ENCODE assay signal across 8 cellular contexts in genomic region chrX:107205770-107206696, GRCh38. TPM values are rescaled to one million over a fixed set of nuclear protein-coding genes. Genes with fewer than 3 reads are reported as not detected.
DNase-seq lines count a peak whose midpoint lies in the region; ATAC-seq and TF ChIP-seq lines count a peak whose summit lies in the region.

Gene DNAAF6, plus strand, starts transcription at chrX:107206611. Its CDS starts 6,265 bp downstream, at chrX:107212876.
A gene with protein sequence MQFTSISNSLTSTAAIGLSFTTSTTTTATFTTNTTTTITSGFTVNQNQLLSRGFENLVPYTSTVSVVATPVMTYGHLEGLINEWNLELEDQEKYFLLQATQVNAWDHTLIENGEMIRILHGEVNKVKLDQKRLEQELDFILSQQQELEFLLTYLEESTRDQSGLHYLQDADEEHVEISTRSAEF (minus strand): TSS chrX:107206433. CDS start chrX:107175146, 31,287 bp downstream.

- no peak within 1 kb of the TSS for H3K18ac ChIP-seq in trophoblast cell (ENCODE audit: low read length)

- H3K27ac ChIP-seq in CD8-positive, alpha-beta memory T cell (ENCODE audit: low read depth, low read length), result peak within 1 kb of the TSS; percentile 51
- H3K27ac ChIP-seq in trophoblast cell (ENCODE audit: low read depth, low read length) (peak within 1 kb of the TSS; percentile 40), upper lobe of right lung (no peak within 1 kb of the TSS)

- H3K4me1 Mint-ChIP-seq in CD8-positive, alpha-beta memory T cell, result peaks cover 7 to 14% (median 13%) of the 10 kb centered on the region in 3 donors

- H3K9me3 Mint-ChIP-seq in CD8-positive, alpha-beta memory T cell, result no peaks in the 10 kb centered on the region

- POLR2A ChIA-PET in CD8-positive, alpha-beta memory T cell (lab: Charles Lee), result no interaction called here

- H4K91ac ChIP-seq in trophoblast cell (ENCODE audit: low read depth, low read length), result no peak within 1 kb of the TSS

- CTCF ChIA-PET in CD8-positive, alpha-beta memory T cell (lab: Charles Lee), result no interaction called here

- H3K14ac ChIP-seq in trophoblast cell (ENCODE audit: low read length), result no peak within 1 kb of the TSS

- H3K36me3 Mint-ChIP-seq in CD8-positive, alpha-beta memory T cell, result no peaks in the 10 kb centered on the region

- H2BK120ac ChIP-seq in trophoblast cell (ENCODE audit: insufficient read depth, low read length, poor library complexity), result no peak within 1 kb of the TSS

- no peaks in the 10 kb centered on the region for H3K79me2 ChIP-seq in trophoblast cell (ENCODE audit: control insufficient read depth, insufficient read depth, low read length, poor library complexity)

- peak within 1 kb of the TSS; percentile 71 for H3K4me2 ChIP-seq in trophoblast cell (ENCODE audit: low read length)

- H4K8ac ChIP-seq in trophoblast cell (ENCODE audit: low read depth, low read length), result no peak within 1 kb of the TSS

- ATAC-seq in GM21515 (IDR thresholded peaks at IDR 0.05; ENCODE audit: unreplicated experiment) (peak; percentile 98), upper lobe of right lung (peak; percentile 99)

- WGBS in trophoblast cell (ENCODE audit: extremely low coverage, insufficient coverage, insufficient read length), result no CpG with 5 or more reads among the region's 66 CpGs

- intact Hi-C loops in head of caudate nucleus (cut with DNase I) (no loop called here), upper lobe of right lung (cut with DNase I) (no loop called here)

- H3K4me3 Mint-ChIP-seq in CD8-positive, alpha-beta memory T cell, result peak within 1 kb of the TSS; percentile 86 to 94 (median 90)

- no peak for TF ChIP-seq CTCF in upper lobe of right lung (IDR thresholded peaks at IDR 0.05)

- H2AK5ac ChIP-seq in trophoblast cell (ENCODE audit: low read length), result no peak within 1 kb of the TSS

- peak within 1 kb of the TSS; percentile 31 for H3K9ac ChIP-seq in trophoblast cell (ENCODE audit: low read length)

- H2AFZ ChIP-seq in trophoblast cell (ENCODE audit: insufficient read depth, low read length, poor library complexity), result peak within 1 kb of the TSS; percentile 71

- no peaks in the 10 kb centered on the region for H3K9me3 ChIP-seq in CD8-positive, alpha-beta memory T cell (ENCODE audit: low read length)
- no peaks in the 10 kb centered on the region for H3K9me3 ChIP-seq in trophoblast cell (ENCODE audit: insufficient read depth, low read depth, low read length)
- H3K9me3 ChIP-seq in upper lobe of right lung, result no peaks in the 10 kb centered on the region

- H3K4me3 ChIP-seq in CD8-positive, alpha-beta memory T cell (ENCODE audit: low read length), result peak within 1 kb of the TSS; percentile 64
- peak within 1 kb of the TSS; percentile 78 for H3K4me3 ChIP-seq in trophoblast cell (ENCODE audit: low read depth, low read length)
- peak within 1 kb of the TSS; percentile 45 for H3K4me3 ChIP-seq in upper lobe of right lung

- peak within 1 kb of the TSS in 7 of 8 donors; percentile 43 to 91 (median 73) for H3K27ac Mint-ChIP-seq in CD8-positive, alpha-beta memory T cell

- no peak within 1 kb of the TSS for H2BK5ac ChIP-seq in trophoblast cell (ENCODE audit: low read depth, low read length, poor library complexity)

- no peaks in the 10 kb centered on the region for H3K36me3 ChIP-seq in CD8-positive, alpha-beta memory T cell (ENCODE audit: insufficient read depth, low read length)
- H3K36me3 ChIP-seq in trophoblast cell (ENCODE audit: control insufficient read depth in 1 of 2, insufficient read depth in 2 of 2, low read length in 2 of 2) (no peaks in the 10 kb centered on the region), upper lobe of right lung (no peaks in the 10 kb centered on the region)

- no peaks in the 10 kb centered on the region for H3K79me1 ChIP-seq in trophoblast cell (ENCODE audit: low read length)

- H3K4me1 ChIP-seq in CD8-positive, alpha-beta memory T cell (ENCODE audit: insufficient read depth, low read length), result no peaks in the 10 kb centered on the region
- H3K4me1 ChIP-seq in trophoblast cell (ENCODE audit: control insufficient read depth in 1 of 2, insufficient read depth in 2 of 2, low read length in 2 of 2), result no peaks in the 10 kb centered on the region
- H3K4me1 ChIP-seq in upper lobe of right lung, result no peaks in the 10 kb centered on the region

- peaks cover 0 to 3% of the 10 kb centered on the region in 2 donors for H3K27me3 Mint-ChIP-seq in CD8-positive, alpha-beta memory T cell

- H3K4ac ChIP-seq in trophoblast cell (ENCODE audit: low read depth, low read length), result no peak within 1 kb of the TSS

- peak within 1 kb of the TSS; percentile 18 for H4K12ac ChIP-seq in trophoblast cell (ENCODE audit: low read depth, low read length)

- no peak within 1 kb of the TSS for H2BK12ac ChIP-seq in trophoblast cell (ENCODE audit: low read length)

- H3K23ac ChIP-seq in trophoblast cell (ENCODE audit: low read length), result no peak within 1 kb of the TSS

- DNase-seq in CD8-positive, alpha-beta memory T cell, result peak; percentile 39 to 79 (median 63)
- DNase-seq in HuH-7 (ENCODE audit: low spot score), result peak; percentile 64
- DNase-seq in RPMI8226, result peak; percentile 60
- DNase-seq in activated naive CD4-positive, alpha-beta T cell treated with Interleukin-2 at 50 U/mL for 16 hours, result peak; percentile 68
- peak; percentile 11 to 69 (median 44) for DNase-seq in head of caudate nucleus
- DNase-seq in trophoblast cell, result peak; percentile 62 to 72
- peak; percentile 82 for DNase-seq in upper lobe of right lung

- H3K27me3 ChIP-seq in CD8-positive, alpha-beta memory T cell (ENCODE audit: insufficient read depth, low read length, poor library complexity, severe bottlenecking), result no peaks in the 10 kb centered on the region
- H3K27me3 ChIP-seq in trophoblast cell (ENCODE audit: insufficient read depth, low read length) (no peaks in the 10 kb centered on the region), upper lobe of right lung (no peaks in the 10 kb centered on the region)

RNA-seq across cellular contexts. Expression of gene DNAAF6, which starts in this region (rescaled TPM):
- not detected for total RNA-seq in CD8-positive, alpha-beta memory T cell
- polyA plus RNA-seq in CD8-positive, alpha-beta memory T cell, result not detected
- polyA plus RNA-seq in trophoblast cell (2013), result not detected in 2 replicates
- not detected for total RNA-seq in upper lobe of right lung

RNA-seq across cellular contexts. Expression of the second gene that starts in this region (rescaled TPM):
- total RNA-seq in CD8-positive, alpha-beta memory T cell, result 1 to 10 TPM; 1.8 to 2.6 TPM
- 2.0 TPM for polyA plus RNA-seq in CD8-positive, alpha-beta memory T cell
- 2.1 TPM in 2 replicates for polyA plus RNA-seq in trophoblast cell (2013)
- total RNA-seq in upper lobe of right lung, result 0.78 TPM

Comparison
In these comparisons a context has a peak if more than half of its experiments do, and no peak if none do; other contexts are left out.
1. Peak in DNase-seq, ATAC-seq and H3K4me3 ChIP-seq in upper lobe of right lung; RNA of the genes that start here not detected or under 1 TPM.